26 cellular contexts compared by ENCODE assay signal in the genomic region with DNA sequence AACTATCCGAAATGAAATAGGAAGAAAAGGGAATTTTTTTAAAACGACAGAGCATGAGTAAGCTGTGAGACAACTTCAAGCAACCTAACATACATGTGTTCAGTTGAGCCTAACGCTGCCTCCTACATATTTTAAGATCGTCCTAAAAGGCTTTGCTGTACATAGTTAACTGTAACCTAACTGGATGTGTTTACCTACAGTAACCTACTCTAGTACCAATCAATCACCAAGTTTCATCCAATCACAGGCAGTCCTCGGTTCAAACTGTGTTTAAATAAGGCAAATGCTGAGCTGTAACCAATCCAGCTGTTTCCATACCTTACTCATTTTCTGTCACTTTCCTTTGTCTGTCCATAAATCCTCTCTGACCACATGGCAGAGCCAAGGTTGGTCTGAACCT. TPM values are rescaled to one million over a fixed set of nuclear protein-coding genes. Genes with fewer than 3 reads are reported as not detected.
DNase-seq lines count a peak whose midpoint lies in the region; ATAC-seq and TF ChIP-seq lines count a peak whose summit lies in the region.
"Had no signal": no experiment of that assay in that cellular context is flagged by ENCODE, and none has a peak within 500 bp of the region (broad histone marks: within the 10 kb centered on the region; RNA-seq: fewer than 3 reads in every experiment).

No MANE protein-coding gene starts in this region.

- no peak overlapping the region for H3K4me3 Mint-ChIP-seq in T-helper 2 cell treated with Interferon-gamma antibody and Interleukin-4, amounts not matched to agents 5 μg/mL and 100 μg/mL, for 36 hours
- H3K4me3 Mint-ChIP-seq: CD4-positive, alpha-beta T cell; IgD-negative memory B cell; nephron progenitor cell had no signal

- TF ChIP-seq CTCF in fibroblast of the aortic adventitia (IDR thresholded peaks at IDR 0.05; ENCODE audit: insufficient read depth, low read length) (no peak), Peyer's patch (IDR thresholded peaks at IDR 0.05) (no peak)

- ATAC-seq in HG03175 (IDR thresholded peaks at IDR 0.05; ENCODE audit: unreplicated experiment), result no peak
- ATAC-seq in HG02884 (IDR thresholded peaks at IDR 0.05; ENCODE audit: unreplicated experiment), result no peak
- ATAC-seq: body of pancreas, esophagus mucosa had no signal

- H3K27me3 ChIP-seq in ACC112 (ENCODE audit: insufficient read depth, low read length) (no peaks in the 10 kb centered on the region), Peyer's patch (no peaks in the 10 kb centered on the region)
- H3K27me3 ChIP-seq: body of pancreas, stomach, upper lobe of left lung had no signal

- H3K36me3 Mint-ChIP-seq in T-helper 2 cell treated with Interferon-gamma antibody and Interleukin-4, amounts not matched to agents 5 μg/mL and 100 μg/mL, for 36 hours (ENCODE audit: low read depth), result peaks cover 63% of the 10 kb centered on the region

- H3K79me2 ChIP-seq in ACC112 (ENCODE audit: control insufficient read depth, insufficient read depth, low read length, unreplicated experiment), result peaks cover 24% of the 10 kb centered on the region

- H3K9me3 Mint-ChIP-seq in T-helper 2 cell treated with Interferon-gamma antibody and Interleukin-4, amounts not matched to agents 5 μg/mL and 100 μg/mL, for 36 hours, result peaks cover 5% of the 10 kb centered on the region
- H3K9me3 Mint-ChIP-seq: CD4-positive, alpha-beta T cell had no signal

- H3K36me3 ChIP-seq in ACC112 (ENCODE audit: insufficient read depth, low read length) (peaks cover 31% of the 10 kb centered on the region), Peyer's patch (peaks cover 0 to 26% (median 0%) of the 10 kb centered on the region in 3 donors)

- DNase-seq in HEK293T (ENCODE audit: extremely low spot score) (no peak), amniotic epithelial cell (ENCODE audit: low read depth) (peak; percentile 39), fibroblast of the aortic adventitia (ENCODE audit: low read depth) (peak; percentile 26), Peyer's patch (no peak)
- no peak for DNase-seq in T-helper 2 cell treated with Interferon-gamma antibody and Interleukin-4, amounts not matched to agents 5 μg/mL and 100 μg/mL, for 36 hours (ENCODE audit: low spot score)
- DNase-seq: activated CD4-positive, alpha-beta T cell treated with anti-CD3 and anti-CD28 coated beads for 1 hour; activated naive CD4-positive, alpha-beta T cell treated with Interleukin-2 at 50 U/mL for 16 hours; body of pancreas; CD4-positive, alpha-beta T cell; DMS79 treated with DMSO at 0.1 percent for 48 hours; islet precursor cell; NCI-H1048; NCI-H2081 treated with DMSO at 0.1 percent for 48 hours; NCI-H510A treated with DMSO at 0.1 percent for 48 hours; nephron progenitor cell; SIG-M5; stomach; upper lobe of left lung had no signal

- H3K27me3 Mint-ChIP-seq in T-helper 2 cell treated with Interferon-gamma antibody and Interleukin-4, amounts not matched to agents 5 μg/mL and 100 μg/mL, for 36 hours (ENCODE audit: low read depth), result no peaks in the 10 kb centered on the region
- H3K27me3 Mint-ChIP-seq: CD4-positive, alpha-beta T cell; IgD-negative memory B cell had no signal

- no peak overlapping the region for H2AFZ ChIP-seq in ACC112 (ENCODE audit: low read length, unreplicated experiment)

- H3K27ac Mint-ChIP-seq in T-helper 2 cell treated with Interferon-gamma antibody and Interleukin-4, amounts not matched to agents 5 μg/mL and 100 μg/mL, for 36 hours, result no peak overlapping the region
- H3K27ac Mint-ChIP-seq: IgD-negative memory B cell, nephron progenitor cell had no signal

- no peaks in the 10 kb centered on the region for H3K9me3 ChIP-seq in Peyer's patch
- H3K9me3 ChIP-seq: body of pancreas, stomach, upper lobe of left lung had no signal

- TF ChIP-seq POLR2A in Peyer's patch (IDR thresholded peaks at IDR 0.05), result no peak

- POLR2A ChIA-PET in HEK293T (lab: Yijun Ruan, JAX), result interaction anchor here (1.3 kb wide), 1 partner anchor 17 kb away, joined by 6 read pairs; a partner anchor contains a TSS

- peak overlapping the region; percentile 47; the same call in 1 of the 2 replicates for H3K27ac ChIP-seq in ACC112 (ENCODE audit: low read depth, low read length)
- H3K27ac ChIP-seq in Peyer's patch, result no peak overlapping the region
- H3K27ac ChIP-seq: body of pancreas, stomach, upper lobe of left lung had no signal

- CTCF ChIA-PET in HEK293T (lab: Yijun Ruan, JAX), result no interaction called here

- H3K4me3 ChIP-seq in ACC112 (ENCODE audit: low read depth, low read length) (peak overlapping the region; percentile 30; the same call in 1 of the 2 replicates), fibroblast of the aortic adventitia (ENCODE audit: low read depth, low read length) (no peak overlapping the region), Peyer's patch (no peak overlapping the region)
- H3K4me3 ChIP-seq: body of pancreas, stomach, upper lobe of left lung had no signal

- H3K4me1 ChIP-seq in ACC112 (ENCODE audit: control insufficient read depth, insufficient read depth, low read length, unreplicated experiment), result peaks cover 20% of the 10 kb centered on the region
- no peaks in the 10 kb centered on the region for H3K4me1 ChIP-seq in Peyer's patch
- H3K4me1 ChIP-seq: body of pancreas had no signal

- H3K4me1 Mint-ChIP-seq in T-helper 2 cell treated with Interferon-gamma antibody and Interleukin-4, amounts not matched to agents 5 μg/mL and 100 μg/mL, for 36 hours (ENCODE audit: low read depth), result peaks cover 20% of the 10 kb centered on the region
- H3K4me1 Mint-ChIP-seq: nephron progenitor cell had no signal

TF ChIP-seq in HEK293T, 16 proteins besides CTCF, POLR2A, EP300 and RAD21:
- TF ChIP-seq, protein P1, sequence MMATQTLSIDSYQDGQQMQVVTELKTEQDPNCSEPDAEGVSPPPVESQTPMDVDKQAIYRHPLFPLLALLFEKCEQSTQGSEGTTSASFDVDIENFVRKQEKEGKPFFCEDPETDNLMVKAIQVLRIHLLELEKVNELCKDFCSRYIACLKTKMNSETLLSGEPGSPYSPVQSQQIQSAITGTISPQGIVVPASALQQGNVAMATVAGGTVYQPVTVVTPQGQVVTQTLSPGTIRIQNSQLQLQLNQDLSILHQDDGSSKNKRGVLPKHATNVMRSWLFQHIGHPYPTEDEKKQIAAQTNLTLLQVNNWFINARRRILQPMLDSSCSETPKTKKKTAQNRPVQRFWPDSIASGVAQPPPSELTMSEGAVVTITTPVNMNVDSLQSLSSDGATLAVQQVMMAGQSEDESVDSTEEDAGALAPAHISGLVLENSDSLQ (IDR thresholded peaks at IDR 0.05), result 0 out of 2 replicates have a peak, but pooled peaks have one; percentile 15
- no peak for TF ChIP-seq BHLHE40 (IDR thresholded peaks at IDR 0.05; ENCODE audit: borderline replicate concordance)
- no peak for TF ChIP-seq SP1 (IDR thresholded peaks at IDR 0.05)

RNA-seq across cellular contexts. Expression of a gene that starts 17.1 kb away (rescaled TPM):
- total RNA-seq in fibroblast of the aortic adventitia (ENCODE audit: low replicate concordance) (27.3 and 44.0 TPM in 2 replicates), Peyer's patch (10 to 100 TPM; 10.5 to 35.5 (median 20.0) TPM)

RNA-seq across cellular contexts. Expression of a gene that starts 17.1 kb away (rescaled TPM):
- total RNA-seq in fibroblast of the aortic adventitia (ENCODE audit: low replicate concordance) (22.0 and 44.6 TPM in 2 replicates), Peyer's patch (10 to 100 TPM; 24.5 to 71.8 (median 28.1) TPM)

RNA-seq across cellular contexts. Expression of a gene that starts 58.7 kb away (rescaled TPM):
- total RNA-seq in fibroblast of the aortic adventitia (ENCODE audit: low replicate concordance) (not detected in 2 replicates), Peyer's patch (not detected)
- total RNA-seq: A673, body of pancreas, dermis microvascular lymphatic vessel endothelial cell, mesenteric fat pad, stomach, upper lobe of left lung had no signal

Comparison
In these comparisons a context has a peak if more than half of its experiments do, and no peak if none do; other contexts are left out.
1. DNase-seq: peak in amniotic epithelial cell (single experiment) and fibroblast of the aortic adventitia (single experiment); none in HEK293T (single experiment), Peyer's patch (0 of 3) and T-helper 2 cell treated with Interferon-gamma antibody and Interleukin-4, amounts not matched to agents 5 μg/mL and 100 μg/mL, for 36 hours (single experiment).